ENCODE assay signal across 8 cellular contexts in genomic region chr1:35202048-35202719, GRCh38. TPM values are rescaled to one million over a fixed set of nuclear protein-coding genes. Genes with fewer than 3 reads are reported as not detected.
DNase-seq lines count a peak whose midpoint lies in the region; ATAC-seq, FAIRE-seq and TF ChIP-seq lines count a peak whose summit lies in the region.

No MANE protein-coding gene starts in this region.

- intact Hi-C loops in left ventricle myocardium superior (cut with micrococcal nuclease): no loop called here

- TF ChIP-seq POLR2A in H54 (IDR thresholded peaks at IDR 0.05; ENCODE audit: low read depth, low read length): no peak

- ATAC-seq in left ventricle myocardium superior (peak; percentile 96), GM18873 (IDR thresholded peaks at IDR 0.05; ENCODE audit: low FRiP score, unreplicated experiment) (no peak)

- DNase-seq in D721Med (ENCODE audit: insufficient read length, low spot score) (peak; percentile 38), H54 (ENCODE audit: insufficient read length, low spot score) (peak; percentile 64), NCI-H1436 treated with DMSO at 0.1 percent for 48 hours (lab: John Stamatoyannopoulos, UW) (peak; percentile 67), T follicular helper cell (ENCODE audit: low read depth) (peak; percentile 57), amniotic stem cell (lab: John Stamatoyannopoulos, UW) (peak; percentile 75), left ventricle myocardium superior (peak; percentile 52), renal cortical epithelial cell (ENCODE audit: low read depth) (peak; percentile 84)

- FAIRE-seq in D721Med (lab: Jason Lieb, UNC) (peak; percentile 87), H54 (lab: Jason Lieb, UNC) (peak; percentile 98)

- TF ChIP-seq CTCF in D721Med (IDR thresholded peaks at IDR 0.05; ENCODE audit: insufficient read depth, missing control alignments): peak; percentile 90

RNA-seq across cellular contexts. Expression of gene SFPQ, which starts 9.2 kb away (rescaled TPM):
- total RNA-seq in left ventricle myocardium superior (82.5 TPM), renal cortical epithelial cell (167 and 281 TPM in 2 replicates)
